In the genomic region with DNA sequence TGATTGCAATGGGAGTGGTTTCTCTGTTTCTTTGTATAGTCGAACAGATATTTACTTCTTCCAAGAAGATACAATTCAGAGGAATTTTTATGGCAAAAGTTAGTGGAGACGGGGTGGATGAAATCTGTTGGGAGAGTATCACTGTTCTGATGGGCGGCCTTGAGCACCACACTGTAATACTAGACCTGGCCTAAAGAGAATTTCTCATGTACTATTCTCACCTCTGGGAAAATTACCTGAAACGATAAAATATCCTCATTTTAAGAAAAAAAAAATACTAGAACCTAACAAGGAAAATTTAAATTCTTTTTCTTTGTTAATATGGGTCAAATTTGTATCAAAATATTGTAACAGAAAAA, we compare ENCODE assay signal across 2 cellular contexts. TPM values are rescaled to one million over a fixed set of nuclear protein-coding genes. Genes with fewer than 3 reads are reported as not detected.
"Had no signal": no experiment of that assay in that cellular context is flagged by ENCODE, and none has a peak within 500 bp of the region (broad histone marks: within the 10 kb centered on the region; RNA-seq: fewer than 3 reads in every experiment).

No MANE protein-coding gene starts in this region.

RNA-seq across cellular contexts. Expression of gene AKR1C2, which starts 39.9 kb away (rescaled TPM):
- total RNA-seq: activated CD8-positive, alpha-beta T cell treated with anti-CD3 and anti-CD28 coated beads for 36 hours; activated naive CD8-positive, alpha-beta T cell treated with anti-CD3 and anti-CD28 coated beads for 36 hours had no signal
